Comparison of ENCODE assay signal across 14 cellular contexts in the genomic region with DNA sequence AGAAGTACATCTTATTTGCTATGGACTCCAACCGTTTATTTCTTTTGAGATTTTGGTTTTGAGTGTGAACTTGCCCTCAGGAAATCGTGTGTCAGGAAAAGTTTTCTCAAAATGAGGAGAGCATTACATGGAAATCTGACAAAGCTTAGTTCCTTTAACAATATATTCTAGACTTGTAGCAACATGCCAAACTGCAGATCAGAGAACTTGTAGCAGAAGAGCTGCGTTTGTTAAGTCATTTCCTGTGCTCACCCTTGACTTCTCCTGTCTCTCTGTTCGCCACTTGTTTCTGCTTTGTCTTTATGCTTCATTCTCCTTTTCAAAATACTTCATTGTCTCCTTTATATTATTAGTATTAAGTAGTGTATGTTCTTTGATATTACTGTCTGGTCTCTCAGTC.
"Had no signal": no experiment of that assay in that cellular context is flagged by ENCODE, and none has a peak within 500 bp of the region (broad histone marks: within the 10 kb centered on the region; RNA-seq: fewer than 3 reads in every experiment).

No MANE protein-coding gene starts in this region.

- H3K36me3 ChIP-seq: ascending aorta, right atrium auricular region had no signal

- H3K4me3 Mint-ChIP-seq: activated CD4-positive, alpha-beta memory T cell treated with anti-CD3 and anti-CD28 coated beads, Interleukin-2, amount 10 ng/mL, durations not matched to agents 7 days and 5 days; activated naive CD8-positive, alpha-beta T cell treated with anti-CD3 and anti-CD28 coated beads, Interleukin-2, amount 50 U/mL, for 24 hours; immature natural killer cell; naive thymus-derived CD4-positive, alpha-beta T cell; T-helper 2 cell treated with Interferon-gamma antibody and Interleukin-4, amounts not matched to agents 5 μg/mL and 100 μg/mL, for 36 hours had no signal

- ATAC-seq: activated naive CD8-positive, alpha-beta T cell treated with anti-CD3 and anti-CD28 coated beads, Interleukin-2, amount 50 U/mL, for 24 hours; left colon; naive thymus-derived CD4-positive, alpha-beta T cell had no signal

- FAIRE-seq: small intestine, urothelium cell line had no signal

- H3K9me3 ChIP-seq: ascending aorta, right atrium auricular region had no signal

- H3K4me1 ChIP-seq: right atrium auricular region had no signal

- DNase-seq: activated CD4-positive, alpha-beta memory T cell treated with anti-CD3 and anti-CD28 coated beads, Interleukin-2, amount 10 ng/mL, durations not matched to agents 7 days and 5 days; activated naive CD8-positive, alpha-beta T cell treated with anti-CD3 and anti-CD28 coated beads, Interleukin-2, amount 50 U/mL, for 24 hours; activated T-cell treated with anti-CD3 and anti-CD28 coated beads, Interleukin-2, amount 50 U/mL, for 48 hours; effector memory CD4-positive, alpha-beta T cell; immature natural killer cell; left colon; naive thymus-derived CD4-positive, alpha-beta T cell; small intestine had no signal

- H3K27ac Mint-ChIP-seq: activated CD4-positive, alpha-beta memory T cell treated with anti-CD3 and anti-CD28 coated beads, Interleukin-2, amount 10 ng/mL, durations not matched to agents 7 days and 5 days; activated naive CD8-positive, alpha-beta T cell treated with anti-CD3 and anti-CD28 coated beads, Interleukin-2, amount 50 U/mL, for 24 hours; immature natural killer cell; naive thymus-derived CD4-positive, alpha-beta T cell; T-helper 2 cell treated with Interferon-gamma antibody and Interleukin-4, amounts not matched to agents 5 μg/mL and 100 μg/mL, for 36 hours had no signal

- H3K27me3 Mint-ChIP-seq: activated CD4-positive, alpha-beta memory T cell treated with anti-CD3 and anti-CD28 coated beads, Interleukin-2, amount 10 ng/mL, durations not matched to agents 7 days and 5 days; activated naive CD8-positive, alpha-beta T cell treated with anti-CD3 and anti-CD28 coated beads, Interleukin-2, amount 50 U/mL, for 24 hours had no signal

- H3K36me3 Mint-ChIP-seq: immature natural killer cell; naive thymus-derived CD4-positive, alpha-beta T cell had no signal

- H3K27ac ChIP-seq: ascending aorta, coronary artery, right atrium auricular region had no signal

- H3K27me3 ChIP-seq: ascending aorta, right atrium auricular region had no signal

- H3K4me1 Mint-ChIP-seq: activated CD4-positive, alpha-beta memory T cell treated with anti-CD3 and anti-CD28 coated beads, Interleukin-2, amount 10 ng/mL, durations not matched to agents 7 days and 5 days; activated naive CD8-positive, alpha-beta T cell treated with anti-CD3 and anti-CD28 coated beads, Interleukin-2, amount 50 U/mL, for 24 hours; immature natural killer cell; naive thymus-derived CD4-positive, alpha-beta T cell had no signal

- H3K9me3 Mint-ChIP-seq: activated CD4-positive, alpha-beta memory T cell treated with anti-CD3 and anti-CD28 coated beads, Interleukin-2, amount 10 ng/mL, durations not matched to agents 7 days and 5 days; activated naive CD8-positive, alpha-beta T cell treated with anti-CD3 and anti-CD28 coated beads, Interleukin-2, amount 50 U/mL, for 24 hours; T-helper 2 cell treated with Interferon-gamma antibody and Interleukin-4, amounts not matched to agents 5 μg/mL and 100 μg/mL, for 36 hours had no signal

- H3K4me3 ChIP-seq: ascending aorta, coronary artery, lung, right atrium auricular region had no signal
